In the genomic region with DNA sequence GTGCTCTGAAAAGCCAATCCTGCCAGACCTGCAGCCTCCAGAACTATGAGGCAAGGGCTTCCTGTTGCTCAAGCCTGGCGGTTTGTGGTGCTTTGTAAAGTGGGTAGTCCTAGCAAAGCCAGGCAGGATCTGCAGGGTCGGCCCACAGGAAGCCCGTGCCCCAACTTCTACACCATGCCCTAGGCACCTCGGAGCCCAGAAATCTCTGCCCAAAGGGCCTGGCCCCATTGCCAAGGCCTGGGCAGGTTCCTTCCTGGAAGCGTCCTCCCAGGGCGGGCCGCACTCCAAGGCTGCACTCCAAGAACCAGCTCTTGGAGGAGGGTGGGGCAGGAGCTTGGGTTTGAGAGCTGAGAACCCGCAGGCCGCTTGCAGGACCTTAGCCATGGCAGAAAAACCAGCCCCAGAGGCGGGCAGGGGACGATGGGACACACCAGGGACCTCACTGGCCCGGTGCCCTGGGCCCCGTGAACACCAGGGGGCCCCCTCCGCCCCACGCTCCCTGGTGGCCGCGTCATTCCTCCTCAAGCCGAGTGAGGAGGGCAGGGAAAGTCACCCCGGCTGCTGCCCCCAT, we compare ENCODE assay signal across 1 cellular context.
TF ChIP-seq lines count a peak whose summit lies in the region.

No MANE protein-coding gene starts in this region.

TF ChIP-seq in GM23338, 12 proteins besides CTCF, POLR2A, EP300 and RAD21 (continued from another document):
- TF ChIP-seq, protein P1, sequence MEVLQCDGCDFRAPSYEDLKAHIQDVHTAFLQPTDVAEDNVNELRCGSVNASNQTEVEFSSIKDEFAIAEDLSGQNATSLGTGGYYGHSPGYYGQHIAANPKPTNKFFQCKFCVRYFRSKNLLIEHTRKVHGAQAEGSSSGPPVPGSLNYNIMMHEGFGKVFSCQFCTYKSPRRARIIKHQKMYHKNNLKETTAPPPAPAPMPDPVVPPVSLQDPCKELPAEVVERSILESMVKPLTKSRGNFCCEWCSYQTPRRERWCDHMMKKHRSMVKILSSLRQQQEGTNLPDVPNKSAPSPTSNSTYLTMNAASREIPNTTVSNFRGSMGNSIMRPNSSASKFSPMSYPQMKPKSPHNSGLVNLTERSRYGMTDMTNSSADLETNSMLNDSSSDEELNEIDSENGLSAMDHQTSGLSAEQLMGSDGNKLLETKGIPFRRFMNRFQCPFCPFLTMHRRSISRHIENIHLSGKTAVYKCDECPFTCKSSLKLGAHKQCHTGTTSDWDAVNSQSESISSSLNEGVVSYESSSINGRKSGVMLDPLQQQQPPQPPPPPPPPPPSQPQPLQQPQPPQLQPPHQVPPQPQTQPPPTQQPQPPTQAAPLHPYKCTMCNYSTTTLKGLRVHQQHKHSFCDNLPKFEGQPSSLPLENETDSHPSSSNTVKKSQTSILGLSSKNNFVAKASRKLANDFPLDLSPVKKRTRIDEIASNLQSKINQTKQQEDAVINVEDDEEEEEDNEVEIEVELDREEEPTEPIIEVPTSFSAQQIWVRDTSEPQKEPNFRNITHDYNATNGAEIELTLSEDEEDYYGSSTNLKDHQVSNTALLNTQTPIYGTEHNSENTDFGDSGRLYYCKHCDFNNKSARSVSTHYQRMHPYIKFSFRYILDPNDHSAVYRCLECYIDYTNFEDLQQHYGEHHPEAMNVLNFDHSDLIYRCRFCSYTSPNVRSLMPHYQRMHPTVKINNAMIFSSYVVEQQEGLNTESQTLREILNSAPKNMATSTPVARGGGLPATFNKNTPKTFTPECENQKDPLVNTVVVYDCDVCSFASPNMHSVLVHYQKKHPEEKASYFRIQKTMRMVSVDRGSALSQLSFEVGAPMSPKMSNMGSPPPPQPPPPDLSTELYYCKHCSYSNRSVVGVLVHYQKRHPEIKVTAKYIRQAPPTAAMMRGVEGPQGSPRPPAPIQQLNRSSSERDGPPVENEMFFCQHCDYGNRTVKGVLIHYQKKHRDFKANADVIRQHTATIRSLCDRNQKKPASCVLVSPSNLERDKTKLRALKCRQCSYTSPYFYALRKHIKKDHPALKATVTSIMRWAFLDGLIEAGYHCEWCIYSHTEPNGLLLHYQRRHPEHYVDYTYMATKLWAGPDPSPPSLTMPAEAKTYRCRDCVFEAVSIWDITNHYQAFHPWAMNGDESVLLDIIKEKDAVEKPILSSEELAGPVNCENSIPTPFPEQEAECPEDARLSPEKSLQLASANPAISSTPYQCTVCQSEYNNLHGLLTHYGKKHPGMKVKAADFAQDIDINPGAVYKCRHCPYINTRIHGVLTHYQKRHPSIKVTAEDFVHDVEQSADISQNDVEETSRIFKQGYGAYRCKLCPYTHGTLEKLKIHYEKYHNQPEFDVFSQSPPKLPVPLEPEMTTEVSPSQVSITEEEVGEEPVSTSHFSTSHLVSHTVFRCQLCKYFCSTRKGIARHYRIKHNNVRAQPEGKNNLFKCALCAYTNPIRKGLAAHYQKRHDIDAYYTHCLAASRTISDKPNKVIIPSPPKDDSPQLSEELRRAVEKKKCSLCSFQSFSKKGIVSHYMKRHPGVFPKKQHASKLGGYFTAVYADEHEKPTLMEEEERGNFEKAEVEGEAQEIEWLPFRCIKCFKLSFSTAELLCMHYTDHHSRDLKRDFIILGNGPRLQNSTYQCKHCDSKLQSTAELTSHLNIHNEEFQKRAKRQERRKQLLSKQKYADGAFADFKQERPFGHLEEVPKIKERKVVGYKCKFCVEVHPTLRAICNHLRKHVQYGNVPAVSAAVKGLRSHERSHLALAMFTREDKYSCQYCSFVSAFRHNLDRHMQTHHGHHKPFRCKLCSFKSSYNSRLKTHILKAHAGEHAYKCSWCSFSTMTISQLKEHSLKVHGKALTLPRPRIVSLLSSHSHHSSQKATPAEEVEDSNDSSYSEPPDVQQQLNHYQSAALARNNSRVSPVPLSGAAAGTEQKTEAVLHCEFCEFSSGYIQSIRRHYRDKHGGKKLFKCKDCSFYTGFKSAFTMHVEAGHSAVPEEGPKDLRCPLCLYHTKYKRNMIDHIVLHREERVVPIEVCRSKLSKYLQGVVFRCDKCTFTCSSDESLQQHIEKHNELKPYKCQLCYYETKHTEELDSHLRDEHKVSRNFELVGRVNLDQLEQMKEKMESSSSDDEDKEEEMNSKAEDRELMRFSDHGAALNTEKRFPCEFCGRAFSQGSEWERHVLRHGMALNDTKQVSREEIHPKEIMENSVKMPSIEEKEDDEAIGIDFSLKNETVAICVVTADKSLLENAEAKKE (CRISPR knock-in tag; IDR thresholded peaks at IDR 0.05), result no peak
- TF ChIP-seq EZH2phosphoT487 (IDR thresholded peaks at IDR 0.05; ENCODE audit: unreplicated experiment), result no peak
- no peak for TF ChIP-seq STAT1 (IDR thresholded peaks at IDR 0.05; ENCODE audit: unreplicated experiment)
